8 cellular contexts compared by ENCODE assay signal in the genomic region with DNA sequence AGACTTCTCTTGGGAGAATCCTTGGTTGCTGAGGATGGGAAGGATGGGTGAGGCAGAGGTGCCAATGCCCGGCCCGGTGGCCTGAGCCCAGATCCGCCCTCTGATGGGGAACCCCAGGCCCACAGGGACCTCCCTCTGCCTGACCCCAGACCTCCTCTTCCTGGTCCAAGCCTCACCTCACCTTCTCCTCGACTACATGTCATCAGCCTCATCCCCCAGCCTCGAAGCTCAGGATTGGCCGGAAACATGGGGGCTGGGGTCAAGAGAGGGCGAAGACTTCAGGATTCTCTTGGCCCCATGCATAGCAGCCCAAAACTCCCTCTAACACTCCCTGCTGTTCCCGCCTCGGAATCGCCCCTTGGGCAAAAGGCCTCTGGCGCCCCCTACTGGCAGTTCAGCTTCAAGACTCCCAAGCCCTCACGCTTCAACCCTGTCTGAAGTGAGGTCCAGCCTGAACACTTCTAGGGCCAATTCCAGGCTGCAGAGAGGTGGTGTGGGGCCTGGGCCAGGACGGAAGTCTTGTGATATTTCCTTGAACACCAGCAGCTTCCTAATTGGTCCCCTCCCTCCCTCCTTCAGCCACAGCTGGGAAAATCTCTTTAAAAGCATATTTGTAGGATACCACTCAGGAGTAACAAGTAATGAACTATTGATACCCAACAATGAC. TPM values are rescaled to one million over a fixed set of nuclear protein-coding genes. Genes with fewer than 3 reads are reported as not detected.
DNase-seq lines count a peak whose midpoint lies in the region; ATAC-seq and TF ChIP-seq lines count a peak whose summit lies in the region.

No MANE protein-coding gene starts in this region.

- CTCF ChIA-PET in CD8-positive, alpha-beta T cell (lab: Charles Lee) = interaction anchor here (0.6 to 6.9 kb wide), 44 partner anchors 11 to 410 kb away, joined by 3 to 279 read pairs (median 6); a partner anchor contains a TSS

- ATAC-seq in CD8-positive, alpha-beta T cell = peak; percentile 95
- ATAC-seq in HG02759 (IDR thresholded peaks at IDR 0.05; ENCODE audit: unreplicated experiment) (peak; percentile 54), GM18909 (IDR thresholded peaks at IDR 0.05; ENCODE audit: poor library complexity, unreplicated experiment) (no peak)

- H3K4me1 Mint-ChIP-seq in CD8-positive, alpha-beta T cell (ENCODE audit: low read depth) = peaks cover 14% of the 10 kb centered on the region

- H3K4me3 Mint-ChIP-seq in CD8-positive, alpha-beta T cell = no peak overlapping the region

- DNase-seq in CD8-positive, alpha-beta T cell = peak; percentile 72 to 96 (median 90)
- DNase-seq in NCI-H446 treated with DMSO at 0.1 percent for 48 hours (lab: John Stamatoyannopoulos, UW) = peak; percentile 37
- DNase-seq in activated CD4-positive, alpha-beta T cell treated with anti-CD3 and anti-CD28 coated beads for 1 hour = peak; percentile 86
- DNase-seq in caudate nucleus (lab: John Stamatoyannopoulos, UW) = peak in 59 of 61 donors; percentile 15 to 83 (median 64)
- peak; percentile 71 for DNase-seq in kidney glomerular epithelial cell (lab: John Stamatoyannopoulos, UW)
- DNase-seq in stimulated activated CD4-positive, alpha-beta T cell treated with anti-CD3 and anti-CD28 coated beads, Interleukin-2, amount 100 ng/mL, for 4 hours (ENCODE audit: low read depth) = peak; percentile 82

- peak; percentile 98 for TF ChIP-seq CTCF in CD8-positive, alpha-beta T cell (IDR thresholded peaks at IDR 0.05)

- no peaks in the 10 kb centered on the region for H3K9me3 Mint-ChIP-seq in CD8-positive, alpha-beta T cell

- peaks cover 10% of the 10 kb centered on the region for H3K4me1 ChIP-seq in CD8-positive, alpha-beta T cell (ENCODE audit: insufficient read depth, low read length)

- H3K36me3 Mint-ChIP-seq in CD8-positive, alpha-beta T cell = no peaks in the 10 kb centered on the region

- H3K27me3 ChIP-seq in CD8-positive, alpha-beta T cell (ENCODE audit: insufficient read depth, low read length) = no peaks in the 10 kb centered on the region

- POLR2A ChIA-PET in CD8-positive, alpha-beta T cell (lab: Charles Lee) = interaction anchor here (0.6 to 2.4 kb wide), 7 partner anchors 69 to 166 kb away, joined by 3 to 11 read pairs (median 3); no protein-coding TSS in a partner anchor

- no peak overlapping the region for H3K4me3 ChIP-seq in CD8-positive, alpha-beta T cell (ENCODE audit: low read depth, low read length)

- H3K27ac ChIP-seq in CD8-positive, alpha-beta T cell (ENCODE audit: low read depth, low read length) = no peak overlapping the region
- H3K27ac ChIP-seq in caudate nucleus (ENCODE audit: low read depth, low read length) = no peak overlapping the region

- H3K27me3 Mint-ChIP-seq in CD8-positive, alpha-beta T cell (ENCODE audit: low read depth) = peaks cover 11% of the 10 kb centered on the region

- intact Hi-C loops in CD8-positive, alpha-beta T cell (cut with DNase I, micrococcal nuclease) = loop anchor here (1.0 to 2.0 kb wide), 7 partner anchors 73 to 251 kb away; a partner anchor contains a TSS

- no peaks in the 10 kb centered on the region for H3K9me3 ChIP-seq in CD8-positive, alpha-beta T cell (ENCODE audit: low read length)

- no peaks in the 10 kb centered on the region for H3K36me3 ChIP-seq in CD8-positive, alpha-beta T cell (ENCODE audit: insufficient read depth, low read length)

- no peak overlapping the region for H3K27ac Mint-ChIP-seq in CD8-positive, alpha-beta T cell

RNA-seq across cellular contexts. Expression of a gene that starts 47.2 kb away (rescaled TPM):
- total RNA-seq in CD8-positive, alpha-beta T cell = 10 to 100 TPM; 31.3 to 37.6 TPM

Comparison
In these comparisons a context has a peak if more than half of its experiments do, and no peak if none do; other contexts are left out.
1. DNase-seq: peak in every context shown above with its lines; median percentile 90 in CD8-positive, alpha-beta T cell; 86 in activated CD4-positive, alpha-beta T cell treated with anti-CD3 and anti-CD28 coated beads for 1 hour; 82 in stimulated activated CD4-positive, alpha-beta T cell treated with anti-CD3 and anti-CD28 coated beads, Interleukin-2, amount 100 ng/mL, for 4 hours; 71 in kidney glomerular epithelial cell; 64 in caudate nucleus; 37 in NCI-H446 treated with DMSO at 0.1 percent for 48 hours.